ENCODE assay signal across 7 cellular contexts in genomic region chr19:54191671-54192453, GRCh38. TPM values are rescaled to one million over a fixed set of nuclear protein-coding genes. Genes with fewer than 3 reads are reported as not detected.
DNase-seq lines count a peak whose midpoint lies in the region; ATAC-seq, FAIRE-seq and TF ChIP-seq lines count a peak whose summit lies in the region.

No MANE protein-coding gene starts in this region.

- 51 to 52% methylated on average over 7 to 13 of the region's 25 CpGs for WGBS in gastroesophageal sphincter (ENCODE audit: low coverage in 1 of 2), 2 donors
- 47 to 52% (median 48%) methylated on average over 24 to 25 of the region's 25 CpGs for WGBS in small intestine, 3 donors

- peaks cover 0 to 34% of the 10 kb centered on the region in 2 donors for H3K36me3 ChIP-seq in gastroesophageal sphincter
- H3K36me3 ChIP-seq in small intestine (ENCODE audit: control insufficient read depth in 2 of 2, insufficient read depth in 2 of 2, low read length in 2 of 2), result peaks cover 2 to 9% of the 10 kb centered on the region in 2 donors

- H3K27ac ChIP-seq in gastroesophageal sphincter (peak overlapping the region; percentile 79 to 100 (median 94)), small intestine (ENCODE audit: low read depth in 1 of 2, low read length in 1 of 2) (peak overlapping the region; percentile 93 to 100)

- no peaks in the 10 kb centered on the region for H3K27me3 Mint-ChIP-seq in T-helper 17 cell

- H3K27me3 ChIP-seq in gastroesophageal sphincter, result no peaks in the 10 kb centered on the region
- no peaks in the 10 kb centered on the region for H3K27me3 ChIP-seq in small intestine (ENCODE audit: control insufficient read depth in 2 of 2, insufficient read depth in 2 of 2, low read length in 2 of 2)

- ATAC-seq in T-helper 17 cell (no peak), gastroesophageal sphincter (no peak), HG03432 (IDR thresholded peaks at IDR 0.05; ENCODE audit: unreplicated experiment) (no peak)

- TF ChIP-seq POLR2A in gastroesophageal sphincter (IDR thresholded peaks at IDR 0.05), result no peak

- H3K4me1 Mint-ChIP-seq in T-helper 17 cell, result peaks cover 25% of the 10 kb centered on the region

- TF ChIP-seq CTCF in gastroesophageal sphincter (IDR thresholded peaks at IDR 0.05), result no peak

- H3K4me3 Mint-ChIP-seq in T-helper 17 cell, result peak overlapping the region; percentile 99

- no peaks in the 10 kb centered on the region for H3K36me3 Mint-ChIP-seq in T-helper 17 cell (ENCODE audit: low read depth)

- H3K4me1 ChIP-seq in gastroesophageal sphincter, result peaks cover 0 to 36% (median 17%) of the 10 kb centered on the region in 3 donors
- peaks cover 6 to 9% of the 10 kb centered on the region in 2 donors for H3K4me1 ChIP-seq in small intestine (ENCODE audit: control insufficient read depth in 2 of 2, insufficient read depth in 1 of 2, low read depth in 1 of 2, low read length in 1 of 2)

- H3K4me3 ChIP-seq in gastroesophageal sphincter (peak overlapping the region; percentile 79 to 83), small intestine (ENCODE audit: low read depth in 1 of 2, low read length in 2 of 2) (peak overlapping the region; percentile 68 to 94)

- DNase-seq in HCEC 1CT, result peak; percentile 9
- no peak for DNase-seq in T-helper 17 cell
- no peak for DNase-seq in small intestine
- no peak for DNase-seq in medulla oblongata (ENCODE audit: extremely low spot score)
- no peak for DNase-seq in NK-92 treated with Interleukin-12 subunit alpha and Interleukin-12 subunit beta, amount 100 ng/mL, for 24 hours (lab: John Stamatoyannopoulos, UW)

- no peak for FAIRE-seq in small intestine (lab: Jason Lieb, UNC)

- TF ChIP-seq EP300 in gastroesophageal sphincter (IDR thresholded peaks at IDR 0.05), result no peak

- H3K27ac Mint-ChIP-seq in T-helper 17 cell, result peak overlapping the region; percentile 99

- H3K9me3 ChIP-seq in T-helper 17 cell (ENCODE audit: control insufficient read depth, low read length, poor library complexity, severe bottlenecking) (no peaks in the 10 kb centered on the region), gastroesophageal sphincter (no peaks in the 10 kb centered on the region), small intestine (ENCODE audit: control insufficient read depth, low read depth) (no peaks in the 10 kb centered on the region)

RNA-seq across cellular contexts. Expression of gene TSEN34, which starts 0.8 kb away (rescaled TPM):
- total RNA-seq in T-helper 17 cell, result 1 to 10 TPM; 8.1 to 8.9 TPM
- total RNA-seq in gastroesophageal sphincter, result 10 to 100 TPM; 57.4 to 73.2 (median 69.8) TPM
- 10 to 100 TPM; 32.7 to 50.3 (median 39.3) TPM for polyA plus RNA-seq in small intestine

RNA-seq across cellular contexts. Expression of gene MBOAT7, which starts 2.5 kb away (rescaled TPM):
- 10 to 100 TPM; 18.4 to 24.5 TPM for total RNA-seq in T-helper 17 cell
- total RNA-seq in gastroesophageal sphincter, result 10 to 100 TPM; 28.4 to 64.3 (median 36.5) TPM
- 10 to 100 TPM; 47.8 to 55.2 (median 54.2) TPM for polyA plus RNA-seq in small intestine

RNA-seq across cellular contexts. Expression of gene RPS9, which starts 8.8 kb away (rescaled TPM):
- total RNA-seq in T-helper 17 cell (1,000 to 10,000 TPM; 1,676 to 1,883 TPM), gastroesophageal sphincter (1,000 to 10,000 TPM; 1,142 to 2,786 (median 1,584) TPM)
- 1,000 to 10,000 TPM; 2,119 to 4,773 (median 4,210) TPM for polyA plus RNA-seq in small intestine

RNA-seq across cellular contexts. Expression of gene TMC4, which starts 18.9 kb away (rescaled TPM):
- total RNA-seq in T-helper 17 cell (1 to 10 TPM; 1.3 to 3.1 TPM), gastroesophageal sphincter (1 to 10 TPM in 1 of 4 donors, under 1 TPM in 2, not detected in 1; 0.16 to 3.1 (median 0.31) TPM)
- polyA plus RNA-seq in small intestine, result 100 to 1,000 TPM in 2 of 3 donors, 10 to 100 TPM in 1; 40.6 to 174 (median 118) TPM

RNA-seq across cellular contexts. Expression of gene LILRB3, which starts 30.9 kb away (rescaled TPM):
- total RNA-seq in T-helper 17 cell, result 1 to 10 TPM; 5.2 to 6.2 TPM
- 10 to 100 TPM in 3 of 4 donors, 1 to 10 TPM in 1; 6.8 to 29.9 (median 21.3) TPM for total RNA-seq in gastroesophageal sphincter
- 1 to 10 TPM in 1 of 3 donors, under 1 TPM in 2; 0.45 to 3.6 (median 0.54) TPM for polyA plus RNA-seq in small intestine

Comparison
In these comparisons a context has a peak if more than half of its experiments do, and no peak if none do; other contexts are left out.
1. RNA of gene TSEN34, which starts 0.8 kb away (total RNA-seq): 57.4 to 73.2 TPM in gastroesophageal sphincter; 8.1 to 8.9 TPM in T-helper 17 cell; every median in the first group is over 4 times any median in the second.